Comparison of ENCODE assay signal across 14 cellular contexts in genomic region chr14:99619873-99620834, GRCh38. TPM values are rescaled to one million over a fixed set of nuclear protein-coding genes. Genes with fewer than 3 reads are reported as not detected.
DNase-seq lines count a peak whose midpoint lies in the region; ATAC-seq and TF ChIP-seq lines count a peak whose summit lies in the region.
"Had no signal": no experiment of that assay in that cellular context is flagged by ENCODE, and none has a peak within 500 bp of the region (broad histone marks: within the 10 kb centered on the region; RNA-seq: fewer than 3 reads in every experiment).

No MANE protein-coding gene starts in this region.

- no peak for TF ChIP-seq CTCF in foreskin keratinocyte (conservative IDR thresholded peaks at IDR 0.05)
- no peak for TF ChIP-seq CTCF in Calu3 (IDR thresholded peaks at IDR 0.05; ENCODE audit: unreplicated experiment)

- ATAC-seq in foreskin keratinocyte (peak; percentile 30), GM21526 (IDR thresholded peaks at IDR 0.05; ENCODE audit: low FRiP score, unreplicated experiment) (no peak)
- ATAC-seq: A549 had no signal

- H3K36me3 Mint-ChIP-seq in Calu3 (ENCODE audit: insufficient read depth, unreplicated experiment), result no peaks in the 10 kb centered on the region

- intact Hi-C loops in Calu3 (cut with micrococcal nuclease; ENCODE audit: unreplicated experiment), result no loop called here

- H3K9me3 Mint-ChIP-seq in Calu3 (ENCODE audit: low read depth, unreplicated experiment), result no peaks in the 10 kb centered on the region

- H2BK5ac ChIP-seq in trophoblast cell (ENCODE audit: low read depth, low read length, poor library complexity), result peak overlapping the region; percentile 14

- H3K23ac ChIP-seq in trophoblast cell (ENCODE audit: low read length), result no peak overlapping the region

- H3K4me1 Mint-ChIP-seq in Calu3 (ENCODE audit: low read depth, unreplicated experiment), result peaks cover 20% of the 10 kb centered on the region

- CTCF ChIA-PET in Calu3 (lab: Charles Lee), result interaction anchor here (1.2 kb wide), 1 partner anchor 95 kb away, joined by 3 read pairs; no protein-coding TSS in a partner anchor

- H3K36me3 ChIP-seq in trophoblast cell (ENCODE audit: control insufficient read depth in 1 of 2, insufficient read depth in 2 of 2, low read length in 2 of 2), result no peaks in the 10 kb centered on the region
- H3K36me3 ChIP-seq: HAP-1 had no signal

- H3K27me3 ChIP-seq in foreskin keratinocyte (no peaks in the 10 kb centered on the region), trophoblast cell (ENCODE audit: insufficient read depth, low read length) (no peaks in the 10 kb centered on the region)

- no peak overlapping the region for H3K4me3 Mint-ChIP-seq in Calu3 (ENCODE audit: low read depth, unreplicated experiment)

- no peak overlapping the region for H4K12ac ChIP-seq in trophoblast cell (ENCODE audit: low read depth, low read length)

- no peak overlapping the region for H2AFZ ChIP-seq in trophoblast cell (ENCODE audit: insufficient read depth, low read length, poor library complexity)

- no TSS peak for BruUV-seq in Calu3 (replicated peaks; lab: Mats Ljungman, UMichigan)

- no peak overlapping the region for H3K27ac Mint-ChIP-seq in Calu3 (ENCODE audit: unreplicated experiment)

- no peaks in the 10 kb centered on the region for H3K79me2 ChIP-seq in trophoblast cell (ENCODE audit: control insufficient read depth, insufficient read depth, low read length, poor library complexity)

- no peak overlapping the region for H3K4me3 ChIP-seq in trophoblast cell (ENCODE audit: low read depth, low read length)
- H3K4me3 ChIP-seq: A549, HAP-1 had no signal

- WGBS in trophoblast cell (ENCODE audit: extremely low coverage, insufficient coverage, insufficient read length), result no CpG with 5 or more reads among the region's 13 CpGs

- H3K14ac ChIP-seq in trophoblast cell (ENCODE audit: low read length), result peak overlapping the region; percentile 28

- H3K27me3 Mint-ChIP-seq in Calu3 (ENCODE audit: unreplicated experiment), result peaks cover 13% of the 10 kb centered on the region

- peaks cover 21% of the 10 kb centered on the region for H3K79me1 ChIP-seq in trophoblast cell (ENCODE audit: low read length)

- H2AK5ac ChIP-seq in trophoblast cell (ENCODE audit: low read length), result peak overlapping the region; percentile 17

- peak overlapping the region; percentile 25 for H3K18ac ChIP-seq in trophoblast cell (ENCODE audit: low read length)

- peak overlapping the region; percentile 46 for H4K91ac ChIP-seq in trophoblast cell (ENCODE audit: low read depth, low read length)

- H2BK12ac ChIP-seq in trophoblast cell (ENCODE audit: low read length), result peak overlapping the region; percentile 92

- H4K8ac ChIP-seq in trophoblast cell (ENCODE audit: low read depth, low read length), result peak overlapping the region; percentile 39

- H3K9me3 ChIP-seq in trophoblast cell (ENCODE audit: insufficient read depth, low read depth, low read length), result peaks cover 2% of the 10 kb centered on the region
- H3K9me3 ChIP-seq: A549, HAP-1 had no signal

- H3K27ac ChIP-seq in foreskin keratinocyte, result no peak overlapping the region
- peak overlapping the region; percentile 22 for H3K27ac ChIP-seq in trophoblast cell (ENCODE audit: low read depth, low read length)
- H3K27ac ChIP-seq: A549 had no signal

- H3K4me1 ChIP-seq in foreskin keratinocyte (peaks cover 7% of the 10 kb centered on the region), trophoblast cell (ENCODE audit: control insufficient read depth in 1 of 2, insufficient read depth in 2 of 2, low read length in 2 of 2) (peaks cover 26 to 42% of the 10 kb centered on the region in 2 experiments)
- H3K4me1 ChIP-seq: A549 had no signal

- peak overlapping the region; percentile 13 for H3K4ac ChIP-seq in trophoblast cell (ENCODE audit: low read depth, low read length)

- peak overlapping the region; percentile 45 for H2BK120ac ChIP-seq in trophoblast cell (ENCODE audit: insufficient read depth, low read length, poor library complexity)

- H3K4me2 ChIP-seq in trophoblast cell (ENCODE audit: low read length), result peak overlapping the region; percentile 18
- H3K4me2 ChIP-seq: A549 had no signal

- DNase-seq in NCI-H2171 treated with DMSO at 0.1 percent for 48 hours (lab: John Stamatoyannopoulos, UW), result peak; percentile 36
- DNase-seq in NCI-H2171 (lab: John Stamatoyannopoulos, UW), result no peak
- DNase-seq in NCI-H524 treated with DMSO at 0.1 percent for 48 hours (lab: John Stamatoyannopoulos, UW), result peak; percentile 34
- DNase-seq in foreskin keratinocyte, result peak; percentile 20 to 55
- peak; percentile 32 to 52 for DNase-seq in trophoblast cell
- no peak for DNase-seq in DMS114 treated with DMSO at 0.1 percent for 48 hours (lab: John Stamatoyannopoulos, UW; ENCODE audit: unreplicated experiment)
- DNase-seq in Calu3, result no peak
- DNase-seq: activated gamma-delta T cell treated with Interleukin-2 at 50 U/mL for 16 hours; effector memory CD4-positive, alpha-beta T cell; posterior cingulate gyrus had no signal

- H3K9ac ChIP-seq in trophoblast cell (ENCODE audit: low read length), result no peak overlapping the region

RNA-seq across cellular contexts. Expression of gene CCDC85C, which starts 16.1 kb away (rescaled TPM):
- 51.9 and 65.2 TPM in 2 replicates for total RNA-seq in foreskin keratinocyte
- polyA plus RNA-seq in foreskin keratinocyte, result 26.0 and 35.4 TPM in 2 replicates
- polyA plus RNA-seq in trophoblast cell (2013), result 17.0 and 18.1 TPM in 2 replicates
- total RNA-seq in Calu3 (2022), result 44.6 and 45.1 TPM in 2 replicates

RNA-seq across cellular contexts. Expression of gene HHIPL1, which starts 24.8 kb away (rescaled TPM):
- total RNA-seq in foreskin keratinocyte, result 0.46 and 0.71 TPM in 2 replicates
- polyA plus RNA-seq in foreskin keratinocyte, result 0.45 and 0.58 TPM in 2 replicates
- polyA plus RNA-seq in trophoblast cell (2013), result 1.3 and 1.5 TPM in 2 replicates
- total RNA-seq in Calu3 (2022), result 0.22 TPM in 1 of 2 replicates, not detected in the other
- total RNA-seq: MCF 10A had no signal

Comparison
In these comparisons a context has a peak if more than half of its experiments do, and no peak if none do; other contexts are left out.
1. DNase-seq: peak in NCI-H2171 treated with DMSO at 0.1 percent for 48 hours (single experiment), NCI-H524 treated with DMSO at 0.1 percent for 48 hours (single experiment), foreskin keratinocyte (2 of 2) and trophoblast cell (2 of 2); none in NCI-H2171 (single experiment), DMS114 treated with DMSO at 0.1 percent for 48 hours (single experiment) and Calu3 (single experiment).